Comparison of ENCODE assay signal across 23 cellular contexts in genomic region chr4:98687876-98688275, GRCh38. TPM values are rescaled to one million over a fixed set of nuclear protein-coding genes. Genes with fewer than 3 reads are reported as not detected.
DNase-seq lines count a peak whose midpoint lies in the region; ATAC-seq and TF ChIP-seq lines count a peak whose summit lies in the region.
"Had no signal": no experiment of that assay in that cellular context is flagged by ENCODE, and none has a peak within 500 bp of the region (broad histone marks: within the 10 kb centered on the region; RNA-seq: fewer than 3 reads in every experiment).

No MANE protein-coding gene starts in this region.

- H3K79me2 ChIP-seq in GM23248 (ENCODE audit: insufficient read depth) (no peaks in the 10 kb centered on the region), trophoblast cell (ENCODE audit: control insufficient read depth, insufficient read depth, low read length, poor library complexity) (no peaks in the 10 kb centered on the region)

- ATAC-seq in HG03159 (IDR thresholded peaks at IDR 0.05; ENCODE audit: unreplicated experiment) = no peak
- ATAC-seq: WTC11 had no signal

- peaks cover 8% of the 10 kb centered on the region for H3K79me1 ChIP-seq in trophoblast cell (ENCODE audit: low read length)

- no peak overlapping the region for H2BK5ac ChIP-seq in trophoblast cell (ENCODE audit: low read depth, low read length, poor library complexity)

- peaks cover 28% of the 10 kb centered on the region for H3K4me1 ChIP-seq in GM23248 (ENCODE audit: insufficient read depth)
- peaks cover 15% of the 10 kb centered on the region for H3K4me1 ChIP-seq in SJSA1 (replicated peaks)
- H3K4me1 ChIP-seq in trophoblast cell (ENCODE audit: control insufficient read depth in 1 of 2, insufficient read depth in 2 of 2, low read length in 2 of 2) = peaks cover 9 to 16% of the 10 kb centered on the region in 2 experiments
- H3K4me1 ChIP-seq: prostate gland had no signal

- TF ChIP-seq POLR2A in erythroblast (IDR thresholded peaks at IDR 0.05; ENCODE audit: low read length) = no peak

- no peaks in the 10 kb centered on the region for H3K9me2 ChIP-seq in GM23248 (ENCODE audit: insufficient read depth)

- H3K27me3 ChIP-seq in GM23248 (replicated peaks; ENCODE audit: insufficient read depth) = no peaks in the 10 kb centered on the region
- H3K27me3 ChIP-seq in SJSA1 (replicated peaks) = no peaks in the 10 kb centered on the region
- no peaks in the 10 kb centered on the region for H3K27me3 ChIP-seq in trophoblast cell (ENCODE audit: insufficient read depth, low read length)
- H3K27me3 ChIP-seq: transverse colon had no signal

- H3F3A ChIP-seq in GM23248 (ENCODE audit: insufficient read depth) = peaks cover 24% of the 10 kb centered on the region

- H4K8ac ChIP-seq in trophoblast cell (ENCODE audit: low read depth, low read length) = no peak overlapping the region

- H3K9ac ChIP-seq in GM23248 (no peak overlapping the region), trophoblast cell (ENCODE audit: low read length) (no peak overlapping the region)

- H3K36me3 ChIP-seq in GM23248 (ENCODE audit: low read depth) (no peaks in the 10 kb centered on the region), SJSA1 (no peaks in the 10 kb centered on the region), trophoblast cell (ENCODE audit: control insufficient read depth in 1 of 2, insufficient read depth in 2 of 2, low read length in 2 of 2) (no peaks in the 10 kb centered on the region)
- H3K36me3 ChIP-seq: prostate gland, transverse colon had no signal

- H3K9me3 ChIP-seq in GM23248 (ENCODE audit: low read depth) = no peaks in the 10 kb centered on the region
- H3K9me3 ChIP-seq in SJSA1 (replicated peaks) = no peaks in the 10 kb centered on the region
- peaks cover 4% of the 10 kb centered on the region for H3K9me3 ChIP-seq in trophoblast cell (ENCODE audit: insufficient read depth, low read depth, low read length)
- H3K9me3 ChIP-seq: prostate gland, transverse colon had no signal

- no peak overlapping the region for H4K91ac ChIP-seq in trophoblast cell (ENCODE audit: low read depth, low read length)

- H3K18ac ChIP-seq in trophoblast cell (ENCODE audit: low read length) = no peak overlapping the region

- H3K4me2 ChIP-seq in GM23248 (ENCODE audit: unreplicated experiment) (peak overlapping the region; percentile 71), trophoblast cell (ENCODE audit: low read length) (no peak overlapping the region)

- H2BK120ac ChIP-seq in trophoblast cell (ENCODE audit: insufficient read depth, low read length, poor library complexity) = no peak overlapping the region

- H3K14ac ChIP-seq in trophoblast cell (ENCODE audit: low read length) = no peak overlapping the region

- no peak overlapping the region for H3K23ac ChIP-seq in trophoblast cell (ENCODE audit: low read length)

- DNase-seq in GM23248 (peak; percentile 32), SJSA1 (ENCODE audit: low read depth in 1 of 2, low spot score in 2 of 2) (no peak), erythroblast (lab: John Stamatoyannopoulos, UW) (peak; percentile 27 to 50), trophoblast cell (no peak), glomerular visceral epithelial cell (ENCODE audit: extremely low spot score) (no peak), AML-193 (lab: John Stamatoyannopoulos, UW) (no peak)
- no peak for DNase-seq in activated CD4-positive, CD25-positive, alpha-beta regulatory T cell treated with anti-CD3 and anti-CD28 coated beads, Interleukin-2, amount 50 U/mL, for 72 hours
- DNase-seq: activated CD8-positive, alpha-beta memory T cell treated with anti-CD3 and anti-CD28 coated beads, Interleukin-2, amount 50 U/mL, for 4 hours; activated naive CD8-positive, alpha-beta T cell treated with anti-CD3 and anti-CD28 coated beads for 36 hours; cerebellar nuclear complex; DMS153; effector CD8-positive, alpha-beta T cell; KBM-7; NCI-H1694; NCI-H524 treated with DMSO at 0.1 percent for 48 hours; NK-92 treated with Interleukin-12 subunit alpha and Interleukin-12 subunit beta, amount 100 ng/mL, for 24 hours; T1000; transverse colon had no signal

- peak overlapping the region; percentile 33 for H2BK12ac ChIP-seq in trophoblast cell (ENCODE audit: low read length)

- H4K20me1 ChIP-seq in GM23248 (ENCODE audit: insufficient read depth) = no peaks in the 10 kb centered on the region

- in situ Hi-C loops in GM23248 (cut with MboI) = no loop called here

- H2AFZ ChIP-seq in GM23248 = no peak overlapping the region
- H2AFZ ChIP-seq in trophoblast cell (ENCODE audit: insufficient read depth, low read length, poor library complexity) = no peak overlapping the region

- H2AK5ac ChIP-seq in trophoblast cell (ENCODE audit: low read length) = no peak overlapping the region

- H3K4me3 ChIP-seq in GM23248 (peak overlapping the region; percentile 14; the same call in 1 of the 2 replicates), SJSA1 (no peak overlapping the region), trophoblast cell (ENCODE audit: low read depth, low read length) (no peak overlapping the region)
- H3K4me3 ChIP-seq: lung, prostate gland, transverse colon had no signal

- WGBS in GM23248 (ENCODE audit: low coverage in 1 of 2, low lambda C conversion rate in 2 of 2, missing lambda C conversion rate in 2 of 2), 2 experiments = 11 to 18% methylated on average over 1 of the region's 1 CpG
- WGBS in trophoblast cell (ENCODE audit: extremely low coverage, insufficient coverage, insufficient read length) = no CpG with 5 or more reads among the region's 1 CpG

- H4K12ac ChIP-seq in trophoblast cell (ENCODE audit: low read depth, low read length) = no peak overlapping the region

- H3K27ac ChIP-seq in GM23248 (peak overlapping the region; percentile 38), SJSA1 (peak overlapping the region; percentile 15), trophoblast cell (ENCODE audit: low read depth, low read length) (no peak overlapping the region)
- H3K27ac ChIP-seq: prostate gland, RWPE1, transverse colon had no signal

- no peak overlapping the region for H3K4ac ChIP-seq in trophoblast cell (ENCODE audit: low read depth, low read length)

RNA-seq across cellular contexts. Expression of gene TSPAN5, which starts 29.5 kb away (rescaled TPM):
- total RNA-seq in GM23248 (2014; rRNA removed; shearing (Covaris generic)) = 61.9 and 69.6 TPM in 2 replicates
- polyA plus RNA-seq in GM23248 (2016; fragmentation: Nextera tagmentation; extraction: Ambion mirVana) = 70.8 and 76.6 TPM in 2 replicates
- total RNA-seq in SJSA1 (2014; rRNA removed; shearing (Covaris generic)) = 18.0 and 20.0 TPM in 2 replicates
- 9.9 and 10.3 TPM in 2 replicates for polyA plus RNA-seq in trophoblast cell (2013)

Comparison
In these comparisons a context has a peak if more than half of its experiments do, and no peak if none do; other contexts are left out.
1. DNase-seq: peak in GM23248 (single experiment) and erythroblast (2 of 2); none in SJSA1 (0 of 2), trophoblast cell (0 of 2), glomerular visceral epithelial cell (single experiment), AML-193 (0 of 2) and activated CD4-positive, CD25-positive, alpha-beta regulatory T cell treated with anti-CD3 and anti-CD28 coated beads, Interleukin-2, amount 50 U/mL, for 72 hours (single experiment).